ENCODE assay signal across 10 cellular contexts in the genomic region with DNA sequence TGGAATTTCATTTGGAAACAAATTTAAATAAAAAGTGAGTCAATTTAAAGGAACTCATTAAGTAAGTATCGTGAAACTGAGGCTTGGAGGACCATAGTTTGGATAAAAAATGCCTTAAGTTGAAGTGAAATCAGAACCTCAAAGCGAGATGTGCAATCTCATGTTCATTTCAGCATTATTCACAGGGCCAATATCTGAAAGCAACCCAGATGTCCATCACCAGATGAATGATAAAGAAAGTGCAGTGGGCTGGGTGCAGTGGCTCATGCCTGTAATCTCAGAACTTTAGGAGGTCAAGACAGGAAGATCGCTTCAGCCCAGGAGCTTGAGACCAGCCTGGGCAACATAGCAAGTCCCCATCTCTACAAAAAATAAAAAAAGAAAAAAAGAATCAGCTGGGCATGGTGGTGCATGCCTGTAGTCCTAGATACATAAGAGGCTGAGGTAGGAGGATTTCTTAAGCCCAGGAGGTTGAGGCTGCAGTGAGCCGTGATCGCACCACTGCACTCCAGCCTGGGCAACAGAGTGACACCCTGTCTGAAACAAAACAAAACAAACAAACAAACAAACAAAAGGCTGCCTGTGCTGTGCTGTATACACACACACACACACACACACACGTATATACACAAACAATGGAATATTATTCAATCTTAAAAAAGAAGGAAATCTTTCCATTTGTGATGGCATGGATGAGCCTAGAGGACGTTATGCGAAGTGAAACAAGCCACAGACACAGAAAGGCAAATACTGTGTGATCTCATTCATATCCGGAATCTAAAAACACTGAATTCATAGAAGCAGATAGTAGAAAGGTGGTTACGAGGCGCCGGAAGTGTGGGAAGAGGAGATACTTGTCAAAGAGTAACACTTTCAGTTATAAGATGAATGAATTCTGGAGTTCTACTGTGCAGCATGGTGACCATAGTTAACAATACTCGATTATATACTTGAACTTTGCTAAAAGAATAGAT. TPM values are rescaled to one million over a fixed set of nuclear protein-coding genes. Genes with fewer than 3 reads are reported as not detected.
DNase-seq lines count a peak whose midpoint lies in the region; ATAC-seq and TF ChIP-seq lines count a peak whose summit lies in the region.
"Had no signal": no experiment of that assay in that cellular context is flagged by ENCODE, and none has a peak within 500 bp of the region (broad histone marks: within the 10 kb centered on the region; RNA-seq: fewer than 3 reads in every experiment).

No MANE protein-coding gene starts in this region.

- peak overlapping the region; percentile 20 to 91 (median 76) for H3K27ac Mint-ChIP-seq in CD4-positive, CD25-positive, alpha-beta regulatory T cell

- H3K4me2 ChIP-seq in MM.1S (ENCODE audit: low read depth, low read length): peak overlapping the region; percentile 84

- no peak overlapping the region for H3K27ac ChIP-seq in CD4-positive, CD25-positive, alpha-beta regulatory T cell (ENCODE audit: insufficient read depth, low read length, poor library complexity, severe bottlenecking)
- peak overlapping the region; percentile 83 for H3K27ac ChIP-seq in MM.1S (ENCODE audit: low read length)
- no peak overlapping the region for H3K27ac ChIP-seq in A673 (ENCODE audit: low read depth, low read length, poor library complexity, severe bottlenecking)
- H3K27ac ChIP-seq: esophagus muscularis mucosa had no signal

- H3F3A ChIP-seq in MM.1S (ENCODE audit: insufficient read depth, low read length): peaks cover 22% of the 10 kb centered on the region

- TF ChIP-seq CTCF in MM.1S (IDR thresholded peaks at IDR 0.05; ENCODE audit: low read length) (peak; percentile 25), A673 (conservative IDR thresholded peaks at IDR 0.05; ENCODE audit: low read depth, low read length) (no peak)

- H3K4me3 ChIP-seq in CD4-positive, CD25-positive, alpha-beta regulatory T cell (ENCODE audit: low read depth, low read length): peak overlapping the region; percentile 83
- H3K4me3 ChIP-seq in MM.1S (ENCODE audit: low read length): peak overlapping the region; percentile 32
- H3K4me3 ChIP-seq in A673 (ENCODE audit: low read depth, low read length, poor library complexity, severe bottlenecking): no peak overlapping the region
- H3K4me3 ChIP-seq: esophagus muscularis mucosa had no signal

- intact Hi-C loops in A673 (cut with micrococcal nuclease; ENCODE audit: unreplicated experiment): no loop called here

- peaks cover 22% of the 10 kb centered on the region for H3K27me3 Mint-ChIP-seq in CD4-positive, CD25-positive, alpha-beta regulatory T cell

- H3K9me3 ChIP-seq in CD4-positive, CD25-positive, alpha-beta regulatory T cell (ENCODE audit: control insufficient read depth in 2 of 2, low read length in 2 of 2): no peaks in the 10 kb centered on the region
- H3K9me3 ChIP-seq in MM.1S (replicated peaks; ENCODE audit: insufficient read depth, low read length): no peaks in the 10 kb centered on the region
- no peaks in the 10 kb centered on the region for H3K9me3 ChIP-seq in A673 (ENCODE audit: low read depth, low read length, poor library complexity, severe bottlenecking)
- H3K9me3 ChIP-seq: esophagus muscularis mucosa had no signal

- H3K79me2 ChIP-seq in MM.1S (ENCODE audit: low read length): peaks cover 89% of the 10 kb centered on the region

- peak; percentile 78 to 86 for ATAC-seq in CD4-positive, CD25-positive, alpha-beta regulatory T cell (ENCODE audit: low read depth in 2 of 2)
- ATAC-seq in GM21576 (IDR thresholded peaks at IDR 0.05; ENCODE audit: unreplicated experiment): peak; percentile 80

- CTCF ChIA-PET in A673 (lab: Charles Lee): no interaction called here

- no peaks in the 10 kb centered on the region for H3K27me3 ChIP-seq in CD4-positive, CD25-positive, alpha-beta regulatory T cell (ENCODE audit: control insufficient read depth, insufficient read depth, low read length)
- H3K27me3 ChIP-seq in MM.1S (replicated peaks; ENCODE audit: insufficient read depth, low read length) (no peaks in the 10 kb centered on the region), A673 (replicated peaks; ENCODE audit: insufficient read depth, low read depth, low read length, poor library complexity) (peaks cover 12% of the 10 kb centered on the region)
- H3K27me3 ChIP-seq: esophagus muscularis mucosa had no signal

- H2AFZ ChIP-seq in MM.1S (ENCODE audit: low read length): no peak overlapping the region

- H3K4me3 Mint-ChIP-seq in CD4-positive, CD25-positive, alpha-beta regulatory T cell: peak overlapping the region; percentile 8 to 66 (median 34)

- H3K4me1 Mint-ChIP-seq in CD4-positive, CD25-positive, alpha-beta regulatory T cell: peaks cover 4 to 70% (median 20%) of the 10 kb centered on the region in 4 donors

- no TSS peak for BruUV-seq in A673 (replicated peaks; lab: Mats Ljungman, UMichigan)

- no peaks in the 10 kb centered on the region for H4K20me1 ChIP-seq in MM.1S (ENCODE audit: insufficient read depth, low read length)

- DNase-seq in CD4-positive, CD25-positive, alpha-beta regulatory T cell: peak; percentile 13 to 84 (median 68)
- DNase-seq in MM.1S: peak; percentile 87
- peak; percentile 72 for DNase-seq in activated naive CD4-positive, alpha-beta T cell treated with anti-CD3 and anti-CD28 coated beads, Interleukin-2, amount 50 U/mL, for 16 hours
- no peak for DNase-seq in dermis blood vessel endothelial cell
- no peak for DNase-seq in A673 (ENCODE audit: low spot score)
- DNase-seq in foreskin melanocyte: no peak
- no peak for DNase-seq in D341Med (ENCODE audit: low spot score)
- DNase-seq: SW 1271 had no signal

- POLR2A ChIA-PET in A673 (lab: Charles Lee; ENCODE audit: low non-redundant PET): no interaction called here

- H3K9me3 Mint-ChIP-seq in CD4-positive, CD25-positive, alpha-beta regulatory T cell: no peaks in the 10 kb centered on the region

- H3K36me3 ChIP-seq in CD4-positive, CD25-positive, alpha-beta regulatory T cell (ENCODE audit: control insufficient read depth, insufficient read depth, low read length): no peaks in the 10 kb centered on the region
- H3K36me3 ChIP-seq in MM.1S (replicated peaks; ENCODE audit: insufficient read depth, low read length) (no peaks in the 10 kb centered on the region), A673 (ENCODE audit: insufficient read depth, low read length, poor library complexity, severe bottlenecking) (no peaks in the 10 kb centered on the region)
- H3K36me3 ChIP-seq: esophagus muscularis mucosa had no signal

- H3K9ac ChIP-seq in MM.1S (ENCODE audit: low read length): peak overlapping the region; percentile 43; the same call in 1 of the 2 replicates

- H3K9me2 ChIP-seq in MM.1S (replicated peaks; ENCODE audit: insufficient read depth, low read length): no peaks in the 10 kb centered on the region

- H3K36me3 Mint-ChIP-seq in CD4-positive, CD25-positive, alpha-beta regulatory T cell: no peaks in the 10 kb centered on the region

- H3K4me1 ChIP-seq in CD4-positive, CD25-positive, alpha-beta regulatory T cell (ENCODE audit: control insufficient read depth, insufficient read depth, low read length, poor library complexity, severe bottlenecking): peaks cover 25% of the 10 kb centered on the region
- H3K4me1 ChIP-seq in MM.1S (ENCODE audit: low read length) (peaks cover 25% of the 10 kb centered on the region), A673 (ENCODE audit: insufficient read depth, low read length, poor library complexity, severe bottlenecking) (no peaks in the 10 kb centered on the region)

RNA-seq across cellular contexts. Expression of a gene that starts 14.5 kb away (rescaled TPM):
- 1.4 TPM for total RNA-seq in CD4-positive, CD25-positive, alpha-beta regulatory T cell
- polyA plus RNA-seq in CD4-positive, CD25-positive, alpha-beta regulatory T cell: 1 to 10 TPM in 1 of 4 donors, under 1 TPM in 3; 0.16 to 1.6 (median 0.68) TPM
- total RNA-seq in dermis blood vessel endothelial cell (7.7 and 13.5 TPM in 2 replicates), A673 (2021) (0.11 and 0.15 TPM in 2 replicates)

Comparison
In these comparisons a context has a peak if more than half of its experiments do, and no peak if none do; other contexts are left out.
1. DNase-seq: peak in CD4-positive, CD25-positive, alpha-beta regulatory T cell (3 of 3), MM.1S (single experiment) and activated naive CD4-positive, alpha-beta T cell treated with anti-CD3 and anti-CD28 coated beads, Interleukin-2, amount 50 U/mL, for 16 hours (single experiment); none in dermis blood vessel endothelial cell (single experiment), A673 (single experiment), foreskin melanocyte (single experiment) and D341Med (single experiment).